In the genomic region with DNA sequence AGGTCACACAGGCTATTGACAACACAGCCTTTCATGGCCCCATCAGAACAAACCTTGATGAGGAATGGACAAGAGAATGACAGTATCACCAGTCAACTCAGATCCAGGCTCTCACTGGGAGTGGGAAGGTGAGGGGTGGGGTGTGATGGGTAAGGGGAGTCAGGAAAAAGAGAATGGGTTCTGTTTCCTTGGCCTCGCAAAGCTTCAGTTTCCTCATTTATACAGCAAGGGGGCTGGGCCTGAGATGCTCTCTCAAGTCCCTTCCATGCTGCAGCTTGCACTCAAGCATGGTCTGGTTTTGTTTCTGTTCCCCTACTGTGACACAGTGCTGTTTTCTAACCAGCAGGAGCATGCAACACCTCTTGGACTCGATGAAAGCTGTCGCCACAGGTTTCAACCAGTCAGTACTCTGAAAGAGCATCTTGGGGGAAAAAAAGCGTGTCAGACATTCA, we compare ENCODE assay signal across 10 cellular contexts.
DNase-seq lines count a peak whose midpoint lies in the region; ATAC-seq and TF ChIP-seq lines count a peak whose summit lies in the region.
"Had no signal": no experiment of that assay in that cellular context is flagged by ENCODE, and none has a peak within 500 bp of the region (broad histone marks: within the 10 kb centered on the region; RNA-seq: fewer than 3 reads in every experiment).

No MANE protein-coding gene starts in this region.

- H3K27me3 ChIP-seq in GM23338 (ENCODE audit: insufficient read depth) = no peaks in the 10 kb centered on the region

- ATAC-seq in GM18502 (IDR thresholded peaks at IDR 0.05; ENCODE audit: poor library complexity, unreplicated experiment) (peak; percentile 89), GM21423 (IDR thresholded peaks at IDR 0.05; ENCODE audit: unreplicated experiment) (peak; percentile 96), HG03139 (IDR thresholded peaks at IDR 0.05; ENCODE audit: unreplicated experiment) (peak; percentile 92), GM23338 (no peak)
- peak; percentile 24 for ATAC-seq in central memory CD8-positive, alpha-beta T cell (replicated peaks; ENCODE audit: extremely low read depth, poor library complexity, severe bottlenecking)
- ATAC-seq: activated CD8-positive, alpha-beta T cell treated with anti-CD3 and anti-CD28 coated beads for 36 hours had no signal

- no peaks in the 10 kb centered on the region for H3K9me3 Mint-ChIP-seq in central memory CD8-positive, alpha-beta T cell
- no peaks in the 10 kb centered on the region for H3K9me3 Mint-ChIP-seq in GM23338
- H3K9me3 Mint-ChIP-seq: activated CD8-positive, alpha-beta T cell treated with anti-CD3 and anti-CD28 coated beads for 36 hours had no signal

- H3K4me3 ChIP-seq in GM23338 = no peak overlapping the region

- H3K27ac ChIP-seq in GM23338 (ENCODE audit: low read depth) = no peak overlapping the region

- no peaks in the 10 kb centered on the region for H3K4me1 Mint-ChIP-seq in central memory CD8-positive, alpha-beta T cell
- H3K4me1 Mint-ChIP-seq in GM23338 = no peaks in the 10 kb centered on the region

- no peaks in the 10 kb centered on the region for H3K4me1 ChIP-seq in GM23338 (ENCODE audit: insufficient read depth)

- no peak for TF ChIP-seq CTCF in GM23338 (conservative IDR thresholded peaks at IDR 0.05; ENCODE audit: low read depth in 2 of 2)

- H3K36me3 ChIP-seq in GM23338 (ENCODE audit: insufficient read depth) = no peaks in the 10 kb centered on the region

- H3K4me2 ChIP-seq in GM23338 = no peak overlapping the region

- no peaks in the 10 kb centered on the region for H3K79me2 ChIP-seq in GM23338 (replicated peaks; ENCODE audit: insufficient read depth)

- no peak overlapping the region for H3K4me3 Mint-ChIP-seq in central memory CD8-positive, alpha-beta T cell
- no peak overlapping the region for H3K4me3 Mint-ChIP-seq in GM23338
- H3K4me3 Mint-ChIP-seq: activated CD8-positive, alpha-beta T cell treated with anti-CD3 and anti-CD28 coated beads for 36 hours had no signal

- H3F3A ChIP-seq in GM23338 (replicated peaks; ENCODE audit: low read depth) = no peaks in the 10 kb centered on the region

- no peaks in the 10 kb centered on the region for H3K36me3 Mint-ChIP-seq in central memory CD8-positive, alpha-beta T cell (ENCODE audit: insufficient read depth)
- H3K36me3 Mint-ChIP-seq in GM23338 (ENCODE audit: low read depth) = no peaks in the 10 kb centered on the region

- no peak for DNase-seq in central memory CD8-positive, alpha-beta T cell (ENCODE audit: low spot score in 2 of 2)
- DNase-seq in HCEC 1CT = no peak
- no peak for DNase-seq in putamen (ENCODE audit: low spot score)
- DNase-seq in NCI-H1417 treated with DMSO at 0.1 percent for 48 hours (lab: John Stamatoyannopoulos, UW) = no peak
- no peak for DNase-seq in GM23338 (ENCODE audit: low spot score)
- DNase-seq: activated CD8-positive, alpha-beta T cell treated with anti-CD3 and anti-CD28 coated beads for 36 hours; COR-L47 had no signal

- no peak overlapping the region for H3K27ac Mint-ChIP-seq in central memory CD8-positive, alpha-beta T cell (ENCODE audit: low read depth)
- no peak overlapping the region for H3K27ac Mint-ChIP-seq in GM23338
- H3K27ac Mint-ChIP-seq: activated CD8-positive, alpha-beta T cell treated with anti-CD3 and anti-CD28 coated beads for 36 hours had no signal

- H2AFZ ChIP-seq in GM23338 = no peak overlapping the region

- peaks cover 11% of the 10 kb centered on the region for H3K27me3 Mint-ChIP-seq in central memory CD8-positive, alpha-beta T cell
- no peaks in the 10 kb centered on the region for H3K27me3 Mint-ChIP-seq in GM23338 (ENCODE audit: insufficient read depth, low read depth, poor library complexity)

- no peaks in the 10 kb centered on the region for H4K20me1 ChIP-seq in GM23338 (replicated peaks; ENCODE audit: insufficient read depth)

- 0 out of 2 replicates have a peak, but pooled peaks cover 12% of the 10 kb centered on the region for H3K9me2 ChIP-seq in GM23338 (ENCODE audit: insufficient read depth)

TF ChIP-seq in GM23338, 12 proteins besides CTCF, POLR2A, EP300 and RAD21 (continues in another document):
- TF ChIP-seq ZNF331 (CRISPR knock-in tag; IDR thresholded peaks at IDR 0.05; ENCODE audit: low read depth) = no peak
- TF ChIP-seq EZH2 (IDR thresholded peaks at IDR 0.05; ENCODE audit: low read depth, unreplicated experiment) = no peak
- TF ChIP-seq STAT1 (IDR thresholded peaks at IDR 0.05; ENCODE audit: unreplicated experiment) = no peak
- TF ChIP-seq REST (IDR thresholded peaks at IDR 0.05; ENCODE audit: unreplicated experiment) = no peak
- no peak for TF ChIP-seq ZNF114 (CRISPR knock-in tag; IDR thresholded peaks at IDR 0.05)
- TF ChIP-seq JUNB (IDR thresholded peaks at IDR 0.05; ENCODE audit: unreplicated experiment) = no peak
